ENCODE assay signal across 11 cellular contexts in the genomic region with DNA sequence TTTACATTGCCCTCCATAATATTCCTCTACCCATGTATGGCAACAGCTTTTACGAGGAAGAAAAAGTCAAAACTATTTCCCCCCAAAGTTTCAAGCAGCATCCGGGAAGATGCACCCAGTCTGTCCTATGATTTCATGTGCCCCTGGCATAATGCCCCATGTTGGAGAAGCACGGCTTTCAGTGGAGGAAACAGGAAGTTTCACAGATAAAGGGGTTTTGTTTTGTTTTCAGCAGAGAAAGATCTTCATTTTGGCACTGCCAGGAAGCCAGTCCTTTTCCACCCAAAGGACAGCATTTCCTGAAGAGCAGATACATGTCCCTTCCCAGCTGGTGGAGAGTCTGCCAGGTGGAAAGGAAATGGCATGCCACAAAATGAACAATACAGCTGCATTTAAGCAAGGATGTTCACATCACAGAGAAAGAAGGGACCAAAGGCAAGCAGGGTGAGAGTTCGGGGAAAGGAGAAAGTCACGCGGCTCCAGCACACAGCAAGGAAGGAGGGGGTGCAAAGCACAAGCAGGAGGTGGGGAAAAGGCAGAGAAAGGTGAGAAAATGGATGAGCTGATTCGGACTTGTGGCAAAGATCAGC.
DNase-seq lines count a peak whose midpoint lies in the region; ATAC-seq lines count a peak whose summit lies in the region.
"Had no signal": no experiment of that assay in that cellular context is flagged by ENCODE, and none has a peak within 500 bp of the region (broad histone marks: within the 10 kb centered on the region; RNA-seq: fewer than 3 reads in every experiment).

No MANE protein-coding gene starts in this region.

- peak overlapping the region; percentile 7 for H3K4me3 Mint-ChIP-seq in activated CD4-positive, alpha-beta T cell treated with anti-CD3 and anti-CD28 coated beads for 36 hours

- peaks cover 7% of the 10 kb centered on the region for H3K9me3 Mint-ChIP-seq in activated CD4-positive, alpha-beta T cell treated with anti-CD3 and anti-CD28 coated beads for 36 hours (ENCODE audit: low read depth)

- DNase-seq in activated CD4-positive, alpha-beta T cell treated with anti-CD3 and anti-CD28 coated beads for 36 hours: no peak
- no peak for DNase-seq in activated CD4-positive, alpha-beta T cell treated with anti-CD3 and anti-CD28 coated beads for 48 hours
- peak; percentile 81 for DNase-seq in NCI-H2029 treated with DMSO at 0.1 percent for 48 hours (lab: John Stamatoyannopoulos, UW)
- peak; percentile 48 to 55 for DNase-seq in dermis microvascular lymphatic vessel endothelial cell (ENCODE audit: low read depth in 2 of 2)
- peak; percentile 93 for DNase-seq in pons (ENCODE audit: low spot score)
- no peak for DNase-seq in GM19238 (ENCODE audit: insufficient read length, low spot score)
- no peak for DNase-seq in NCI-H526 treated with DMSO at 0.1 percent for 48 hours (lab: John Stamatoyannopoulos, UW)
- DNase-seq: pancreas; stimulated activated CD4-positive, alpha-beta T cell treated with anti-CD3 and anti-CD28 coated beads, Interleukin-4, amount 100 ng/mL, for 4 hours; WERI-Rb-1 had no signal

- peaks cover 5% of the 10 kb centered on the region for H3K36me3 Mint-ChIP-seq in activated CD4-positive, alpha-beta T cell treated with anti-CD3 and anti-CD28 coated beads for 36 hours (ENCODE audit: low read depth)

- intact Hi-C loops in activated CD4-positive, alpha-beta T cell treated with anti-CD3 and anti-CD28 coated beads for 36 hours (cut with DNase I, micrococcal nuclease): no loop called here

- H3K4me1 Mint-ChIP-seq in activated CD4-positive, alpha-beta T cell treated with anti-CD3 and anti-CD28 coated beads for 36 hours: peaks cover 55% of the 10 kb centered on the region

- no peaks in the 10 kb centered on the region for H3K27me3 Mint-ChIP-seq in activated CD4-positive, alpha-beta T cell treated with anti-CD3 and anti-CD28 coated beads for 36 hours

- POLR2A ChIA-PET in activated CD4-positive, alpha-beta T cell treated with anti-CD3 and anti-CD28 coated beads for 36 hours (lab: Charles Lee): interaction anchor here (0.7 kb wide), 1 partner anchor 438 kb away, joined by 3 read pairs; no protein-coding TSS in a partner anchor

- CTCF ChIA-PET in activated CD4-positive, alpha-beta T cell treated with anti-CD3 and anti-CD28 coated beads for 36 hours (lab: Charles Lee): interaction anchor here (0.8 to 1.0 kb wide), 2 partner anchors 81 to 203 kb away, joined by 3 read pairs; no protein-coding TSS in a partner anchor

- ATAC-seq in activated CD4-positive, alpha-beta T cell treated with anti-CD3 and anti-CD28 coated beads for 36 hours: no peak
- ATAC-seq in HG03439 (IDR thresholded peaks at IDR 0.05; ENCODE audit: unreplicated experiment): no peak
- ATAC-seq: pancreas had no signal

- peak overlapping the region; percentile 16 for H3K27ac Mint-ChIP-seq in activated CD4-positive, alpha-beta T cell treated with anti-CD3 and anti-CD28 coated beads for 36 hours

Comparison
In these comparisons a context has a peak if more than half of its experiments do, and no peak if none do; other contexts are left out.
1. DNase-seq: peak in NCI-H2029 treated with DMSO at 0.1 percent for 48 hours (single experiment), dermis microvascular lymphatic vessel endothelial cell (2 of 2) and pons (single experiment); none in activated CD4-positive, alpha-beta T cell treated with anti-CD3 and anti-CD28 coated beads for 36 hours (single experiment), activated CD4-positive, alpha-beta T cell treated with anti-CD3 and anti-CD28 coated beads for 48 hours (single experiment), GM19238 (single experiment) and NCI-H526 treated with DMSO at 0.1 percent for 48 hours (single experiment).